In genomic region chr4:112704991-112705845, GRCh38 we compare ENCODE assay signal across 8 cellular contexts.
A peak's percentile ranks its signal among the peaks of the same experiment; 100 is the strongest.
DNase-seq lines count a peak whose midpoint lies in the region; TF ChIP-seq lines count a peak whose summit lies in the region.

No MANE protein-coding gene starts in this region.

- H3K27ac ChIP-seq in HL-60 (replicated peaks) (no peak overlapping the region), esophagus squamous epithelium (peak overlapping the region in 1 of 4 donors; percentile 44), muscle layer of colon (ENCODE audit: low read depth, low read length) (no peak overlapping the region), urinary bladder (ENCODE audit: low read depth) (no peak overlapping the region)

- no peak for TF ChIP-seq POLR2A in esophagus squamous epithelium (IDR thresholded peaks at IDR 0.05)

- H3K27me3 ChIP-seq in HL-60 (ENCODE audit: insufficient read depth, poor library complexity, severe bottlenecking) = peaks cover 42% of the 10 kb centered on the region
- H3K27me3 ChIP-seq in esophagus squamous epithelium = peaks cover 0 to 58% (median 7%) of the 10 kb centered on the region in 4 donors
- H3K27me3 ChIP-seq in muscle layer of colon (ENCODE audit: control insufficient read depth in 1 of 2, insufficient read depth in 2 of 2, low read length in 2 of 2) = peaks cover 0 to 12% of the 10 kb centered on the region in 2 donors

- no peak overlapping the region for H3K9ac ChIP-seq in muscle layer of colon (ENCODE audit: low read length)

- DNase-seq in A172 (ENCODE audit: low spot score) = peak; percentile 53
- no peak for DNase-seq in GM12864 (ENCODE audit: low read depth)
- DNase-seq in HL-60 (ENCODE audit: low read depth in 1 of 2, low spot score in 1 of 2) = peak in 1 of 2 experiments; percentile 2
- DNase-seq in esophagus squamous epithelium (lab: John Stamatoyannopoulos, UW) = no peak
- DNase-seq in GF-D8 (lab: John Stamatoyannopoulos, UW) = no peak

- H3K4me3 ChIP-seq in GM12864 (ENCODE audit: low read depth, low read length) = peak overlapping the region; percentile 52
- H3K4me3 ChIP-seq in HL-60 (replicated peaks; ENCODE audit: insufficient read depth, low read length) = peak overlapping the region; percentile 35
- H3K4me3 ChIP-seq in WI38 (ENCODE audit: low read depth, low read length) = peak overlapping the region; percentile 34
- H3K4me3 ChIP-seq in esophagus squamous epithelium = peak overlapping the region; percentile 28 to 60 (median 48)
- peak overlapping the region; percentile 2 to 49 for H3K4me3 ChIP-seq in muscle layer of colon (ENCODE audit: low read depth in 1 of 2, low read length in 2 of 2)
- peak overlapping the region; percentile 39 for H3K4me3 ChIP-seq in urinary bladder (ENCODE audit: low read depth, low read length)

- H3K36me3 ChIP-seq in esophagus squamous epithelium (no peaks in the 10 kb centered on the region), muscle layer of colon (ENCODE audit: insufficient read depth, low read length) (no peaks in the 10 kb centered on the region), urinary bladder (ENCODE audit: insufficient read depth) (no peaks in the 10 kb centered on the region)

- TF ChIP-seq CTCF in GM12864 (IDR thresholded peaks at IDR 0.05; ENCODE audit: low read depth, low read length, missing control alignments) (no peak), HL-60 (IDR thresholded peaks at IDR 0.05; ENCODE audit: insufficient read depth, low read length) (no peak), WI38 (IDR thresholded peaks at IDR 0.05; ENCODE audit: low read depth, low read length) (no peak), esophagus squamous epithelium (IDR thresholded peaks at IDR 0.05) (no peak)

- H3K4me1 ChIP-seq in esophagus squamous epithelium = peaks cover 2 to 22% (median 16%) of the 10 kb centered on the region in 3 donors
- peaks cover 8% of the 10 kb centered on the region for H3K4me1 ChIP-seq in muscle layer of colon (ENCODE audit: insufficient read depth, low read length)
- no peaks in the 10 kb centered on the region for H3K4me1 ChIP-seq in urinary bladder (ENCODE audit: insufficient read depth)

- H3K9me3 ChIP-seq in esophagus squamous epithelium (no peaks in the 10 kb centered on the region), muscle layer of colon (ENCODE audit: low read length) (no peaks in the 10 kb centered on the region)

- intact Hi-C loops in esophagus squamous epithelium (cut with DNase I) = no loop called here

- 2 to 20% methylated on average over 14 to 30 of the region's 43 CpGs for WGBS in esophagus squamous epithelium, 2 donors
- 1% methylated on average over 43 of the region's 43 CpGs for WGBS in urinary bladder
